ENCODE assay signal across 13 cellular contexts in the genomic region with DNA sequence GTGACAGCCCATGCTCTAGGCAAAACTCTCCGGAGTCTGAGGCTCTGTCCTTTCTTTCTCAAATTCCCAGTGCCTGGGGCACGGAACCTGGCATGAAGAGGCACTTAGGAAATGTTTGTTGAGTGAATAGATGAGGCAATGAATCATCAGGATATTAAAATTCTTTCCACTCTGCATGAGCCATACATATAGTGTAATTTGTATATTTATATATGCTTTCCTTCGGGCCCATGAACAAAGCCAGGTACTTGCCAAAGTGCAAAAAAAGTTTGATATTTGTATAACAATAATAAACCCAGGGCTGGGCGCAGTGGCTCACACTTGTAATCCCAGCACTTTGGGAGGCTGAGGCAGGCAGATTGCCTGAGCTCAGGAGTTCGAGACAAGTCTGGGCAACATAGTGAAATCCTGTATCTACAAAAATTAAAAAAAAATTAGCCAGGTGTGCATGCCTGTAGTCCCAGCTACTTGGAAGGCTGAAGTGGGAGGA.
DNase-seq lines count a peak whose midpoint lies in the region; ATAC-seq and TF ChIP-seq lines count a peak whose summit lies in the region.
"Had no signal": no experiment of that assay in that cellular context is flagged by ENCODE, and none has a peak within 500 bp of the region (broad histone marks: within the 10 kb centered on the region; RNA-seq: fewer than 3 reads in every experiment).

No MANE protein-coding gene starts in this region.

- H3K79me2 ChIP-seq in OCI-LY7 (ENCODE audit: insufficient read depth, low read depth, low read length): no peaks in the 10 kb centered on the region

- no peak for ATAC-seq in HG02588 (IDR thresholded peaks at IDR 0.05; ENCODE audit: unreplicated experiment)

- DNase-seq in COLO829 (ENCODE audit: low spot score) (peak; percentile 65), MG63 (peak; percentile 90), chondrocyte (ENCODE audit: low spot score) (no peak), lung microvascular endothelial cell (ENCODE audit: low read depth in 2 of 2) (peak; percentile 63 to 67), C1 segment of cervical spinal cord (lab: John Stamatoyannopoulos, UW) (no peak), OCI-LY7 (ENCODE audit: low spot score) (no peak), HuH-7 (ENCODE audit: low spot score) (no peak)
- DNase-seq: activated CD4-positive, alpha-beta T cell treated with anti-CD3 and anti-CD28 coated beads, Interleukin-2, amount 10 ng/mL, durations not matched to agents 7 days and 5 days; activated naive CD4-positive, alpha-beta T cell treated with anti-CD3 and anti-CD28 coated beads, Interleukin-2, amount 50 U/mL, for 16 hours; KBM-7; retina; uterus had no signal

- no peaks in the 10 kb centered on the region for H3K36me3 ChIP-seq in MG63
- no peaks in the 10 kb centered on the region for H3K36me3 ChIP-seq in OCI-LY7 (ENCODE audit: insufficient read depth, low read length)
- H3K36me3 ChIP-seq: uterus had no signal

- H3K4me2 ChIP-seq in OCI-LY7 (ENCODE audit: low read length): no peak overlapping the region

- no peaks in the 10 kb centered on the region for H3K9me3 Mint-ChIP-seq in chondrocyte (ENCODE audit: low read depth)
- H3K9me3 Mint-ChIP-seq: activated CD4-positive, alpha-beta T cell treated with anti-CD3 and anti-CD28 coated beads, Interleukin-2, amount 10 ng/mL, durations not matched to agents 7 days and 5 days had no signal

- H3K27ac Mint-ChIP-seq in chondrocyte (ENCODE audit: unreplicated experiment): peak overlapping the region; percentile 90
- H3K27ac Mint-ChIP-seq: activated CD4-positive, alpha-beta T cell treated with anti-CD3 and anti-CD28 coated beads, Interleukin-2, amount 10 ng/mL, durations not matched to agents 7 days and 5 days had no signal

- BruUV-seq in OCI-LY7 (replicated peaks; lab: Mats Ljungman, UMichigan): no TSS peak

- no peaks in the 10 kb centered on the region for H3K9me2 ChIP-seq in OCI-LY7 (ENCODE audit: insufficient read depth, low read length)

- no peaks in the 10 kb centered on the region for H4K20me1 ChIP-seq in OCI-LY7 (ENCODE audit: insufficient read depth, low read length)

- POLR2A ChIA-PET in OCI-LY7 (lab: Charles Lee): interaction anchor here (0.6 kb wide), 1 partner anchor 45 kb away, joined by 5 read pairs; no protein-coding TSS in a partner anchor

- intact Hi-C loops in OCI-LY7 (cut with micrococcal nuclease; ENCODE audit: unreplicated experiment): no loop called here

- H3K4me3 Mint-ChIP-seq in chondrocyte (ENCODE audit: unreplicated experiment): no peak overlapping the region
- H3K4me3 Mint-ChIP-seq: activated CD4-positive, alpha-beta T cell treated with anti-CD3 and anti-CD28 coated beads, Interleukin-2, amount 10 ng/mL, durations not matched to agents 7 days and 5 days had no signal

- peaks cover 24% of the 10 kb centered on the region for H3K4me1 Mint-ChIP-seq in chondrocyte (ENCODE audit: low read depth)

- H2AFZ ChIP-seq in OCI-LY7 (ENCODE audit: low read length): no peak overlapping the region

- H3K9me3 ChIP-seq in MG63 (no peaks in the 10 kb centered on the region), OCI-LY7 (ENCODE audit: low read length) (no peaks in the 10 kb centered on the region)
- H3K9me3 ChIP-seq: uterus had no signal

- no peak overlapping the region for H3K27ac ChIP-seq in OCI-LY7 (ENCODE audit: low read depth, low read length, poor library complexity, severe bottlenecking)
- H3K27ac ChIP-seq: uterus had no signal

- H3K27me3 ChIP-seq in MG63: no peaks in the 10 kb centered on the region
- H3K27me3 ChIP-seq: uterus had no signal

- CTCF ChIA-PET in OCI-LY7 (lab: Charles Lee; ENCODE audit: unreplicated experiment): no interaction called here

- H3K27me3 Mint-ChIP-seq in chondrocyte (ENCODE audit: low read depth): no peaks in the 10 kb centered on the region
- H3K27me3 Mint-ChIP-seq: activated CD4-positive, alpha-beta T cell treated with anti-CD3 and anti-CD28 coated beads, Interleukin-2, amount 10 ng/mL, durations not matched to agents 7 days and 5 days had no signal

- H3K4me3 ChIP-seq in MG63 (no peak overlapping the region), OCI-LY7 (ENCODE audit: low read depth, low read length, poor library complexity, severe bottlenecking) (no peak overlapping the region)
- H3K4me3 ChIP-seq: uterus had no signal

- TF ChIP-seq CTCF in chondrocyte (IDR thresholded peaks at IDR 0.05) (no peak), OCI-LY7 (conservative IDR thresholded peaks at IDR 0.05; ENCODE audit: low read length) (no peak)

- no peaks in the 10 kb centered on the region for H3K4me1 ChIP-seq in OCI-LY7 (ENCODE audit: insufficient read depth, low read length, poor library complexity, severe bottlenecking)
- H3K4me1 ChIP-seq: uterus had no signal

- no peaks in the 10 kb centered on the region for H3K36me3 Mint-ChIP-seq in chondrocyte (ENCODE audit: low read depth)

Comparison
In these comparisons a context has a peak if more than half of its experiments do, and no peak if none do; other contexts are left out.
1. DNase-seq: peak in COLO829 (single experiment), MG63 (single experiment) and lung microvascular endothelial cell (2 of 2); none in chondrocyte (single experiment), C1 segment of cervical spinal cord (0 of 14), OCI-LY7 (single experiment) and HuH-7 (single experiment).